Comparison of ENCODE assay signal across 28 cellular contexts in genomic region chr6:118012944-118013343, GRCh38.
A peak's percentile ranks its signal among the peaks of the same experiment; 100 is the strongest.
DNase-seq lines count a peak whose midpoint lies in the region; ATAC-seq and TF ChIP-seq lines count a peak whose summit lies in the region.
"Had no signal": no experiment of that assay in that cellular context is flagged by ENCODE, and none has a peak within 500 bp of the region (broad histone marks: within the 10 kb centered on the region; RNA-seq: fewer than 3 reads in every experiment).

No MANE protein-coding gene starts in this region.

- peaks cover 49% of the 10 kb centered on the region for H3K36me3 Mint-ChIP-seq in neural progenitor cell
- no peaks in the 10 kb centered on the region for H3K36me3 Mint-ChIP-seq in activated naive CD4-positive, alpha-beta T cell treated with anti-CD3 and anti-CD28 coated beads, Interleukin-2, amount 50 U/mL, for 72 hours
- H3K36me3 Mint-ChIP-seq: natural killer cell; stimulated activated naive B cell treated with anti-CD40 and anti-IgM and Interleukin-4, amounts not matched to agents 10 μg/mL and 1 μg/mL and 100 μg/mL, for 72 hours had no signal

- peak in 2 of 4 donors; percentile 17 to 33 for TF ChIP-seq EP300 in sigmoid colon (IDR thresholded peaks at IDR 0.05)

- H3K4me2 ChIP-seq in neural progenitor cell: no peak overlapping the region
- H3K4me2 ChIP-seq: SK-N-SH had no signal

- H3K9ac ChIP-seq in neural progenitor cell: no peak overlapping the region
- H3K9ac ChIP-seq: SK-N-SH had no signal

- H3K4me1 Mint-ChIP-seq in neural progenitor cell: peaks cover 3% of the 10 kb centered on the region
- H3K4me1 Mint-ChIP-seq: H9; natural killer cell; stimulated activated naive B cell treated with anti-CD40 and anti-IgM and Interleukin-4, amounts not matched to agents 10 μg/mL and 1 μg/mL and 100 μg/mL, for 72 hours had no signal

- peaks cover 38% of the 10 kb centered on the region for H3K9me3 Mint-ChIP-seq in neural progenitor cell
- peaks cover 4 to 7% of the 10 kb centered on the region in 2 donors for H3K9me3 Mint-ChIP-seq in activated naive CD4-positive, alpha-beta T cell treated with anti-CD3 and anti-CD28 coated beads, Interleukin-2, amount 50 U/mL, for 72 hours
- H3K9me3 Mint-ChIP-seq: effector memory CD8-positive, alpha-beta T cell; natural killer cell had no signal

- no peaks in the 10 kb centered on the region for H3K27me3 Mint-ChIP-seq in neural progenitor cell (ENCODE audit: insufficient read depth, low read depth)
- H3K27me3 Mint-ChIP-seq: stimulated activated naive B cell treated with anti-CD40 and anti-IgM and Interleukin-4, amounts not matched to agents 10 μg/mL and 1 μg/mL and 100 μg/mL, for 72 hours had no signal

- WGBS in mesodermal cell (ENCODE audit: insufficient coverage in 2 of 2), 2 experiments: 76 to 91% methylated on average over 4 to 5 of the region's 5 CpGs
- 39 to 64% methylated on average over 5 of the region's 5 CpGs for WGBS in sigmoid colon, 2 donors

- no peaks in the 10 kb centered on the region for H3F3A ChIP-seq in neural progenitor cell (ENCODE audit: low read depth)

- no peak overlapping the region for H3K4me3 ChIP-seq in mesodermal cell (ENCODE audit: extremely low read depth, insufficient read depth, low read length, poor library complexity, severe bottlenecking)
- H3K4me3 ChIP-seq in sigmoid colon: no peak overlapping the region
- no peak overlapping the region for H3K4me3 ChIP-seq in neural progenitor cell
- H3K4me3 ChIP-seq: colonic mucosa, left lung, ovary, thoracic aorta had no signal

- H3K27ac ChIP-seq in mesodermal cell (ENCODE audit: low read depth, low read length, severe bottlenecking) (peak overlapping the region; percentile 37), sigmoid colon (no peak overlapping the region), neural progenitor cell (no peak overlapping the region)
- H3K27ac ChIP-seq: C4-2B, colonic mucosa, left lung, ovary, thoracic aorta, VCaP had no signal

- no peak overlapping the region for H3K27ac Mint-ChIP-seq in neural progenitor cell
- no peak overlapping the region for H3K27ac Mint-ChIP-seq in activated naive CD4-positive, alpha-beta T cell treated with anti-CD3 and anti-CD28 coated beads, Interleukin-2, amount 50 U/mL, for 72 hours
- H3K27ac Mint-ChIP-seq: effector memory CD8-positive, alpha-beta T cell; H9; natural killer cell; stimulated activated naive B cell treated with anti-CD40 and anti-IgM and Interleukin-4, amounts not matched to agents 10 μg/mL and 1 μg/mL and 100 μg/mL, for 72 hours; T-helper 2 cell treated with Interferon-gamma antibody and Interleukin-4, amounts not matched to agents 5 μg/mL and 100 μg/mL, for 36 hours had no signal

- H3K9me3 ChIP-seq in mesodermal cell (ENCODE audit: control insufficient read depth, low read length) (no peaks in the 10 kb centered on the region), sigmoid colon (no peaks in the 10 kb centered on the region), neural progenitor cell (ENCODE audit: low read depth) (no peaks in the 10 kb centered on the region)
- H3K9me3 ChIP-seq: colonic mucosa, left lung, ovary, SK-N-SH, thoracic aorta had no signal

- DNase-seq in SW480 (ENCODE audit: low spot score): peak; percentile 49
- peak; percentile 2 for DNase-seq in cerebellar cortex (ENCODE audit: low spot score)
- DNase-seq in sigmoid colon: peak; percentile 67
- no peak for DNase-seq in neural progenitor cell (ENCODE audit: low spot score)
- no peak for DNase-seq in T-helper 9 cell
- no peak for DNase-seq in NCI-H1694 (lab: John Stamatoyannopoulos, UW)
- DNase-seq in activated naive CD4-positive, alpha-beta T cell treated with anti-CD3 and anti-CD28 coated beads, Interleukin-2, amount 50 U/mL, for 72 hours (ENCODE audit: low spot score in 2 of 2): no peak
- DNase-seq: activated CD4-positive, alpha-beta T cell treated with anti-CD3 and anti-CD28 coated beads for 4 hours; activated effector memory CD4-positive, alpha-beta T cell treated with anti-CD3 and anti-CD28 coated beads, Interleukin-2, amount 50 U/mL, for 16 hours; colonic mucosa; DND-41; effector memory CD8-positive, alpha-beta T cell; H9; KBM-7; left lung; MM.1S; natural killer cell; NCI-H446; NCI-H82; ovary; SK-N-SH; stimulated activated CD4-positive, alpha-beta T cell treated with anti-CD3 and anti-CD28 coated beads, Interleukin-15, amount 100 ng/mL, for 24 hours; stimulated activated naive B cell treated with anti-CD40 and anti-IgM and Interleukin-4, amounts not matched to agents 10 μg/mL and 1 μg/mL and 100 μg/mL, for 72 hours had no signal

- H3K4me1 ChIP-seq in mesodermal cell (ENCODE audit: control insufficient read depth, insufficient read depth, low read length, poor library complexity, severe bottlenecking) (no peaks in the 10 kb centered on the region), sigmoid colon (no peaks in the 10 kb centered on the region), neural progenitor cell (no peaks in the 10 kb centered on the region)
- H3K4me1 ChIP-seq: colonic mucosa, left lung had no signal

- no peak overlapping the region for H3K4me3 Mint-ChIP-seq in neural progenitor cell
- H3K4me3 Mint-ChIP-seq: effector memory CD8-positive, alpha-beta T cell; H9; natural killer cell; stimulated activated naive B cell treated with anti-CD40 and anti-IgM and Interleukin-4, amounts not matched to agents 10 μg/mL and 1 μg/mL and 100 μg/mL, for 72 hours; T-helper 2 cell treated with Interferon-gamma antibody and Interleukin-4, amounts not matched to agents 5 μg/mL and 100 μg/mL, for 36 hours had no signal

- no peak for TF ChIP-seq CTCF in sigmoid colon (IDR thresholded peaks at IDR 0.05)
- no peak for TF ChIP-seq CTCF in neural progenitor cell (IDR thresholded peaks at IDR 0.05)

- no peaks in the 10 kb centered on the region for H3K36me3 ChIP-seq in mesodermal cell (ENCODE audit: control insufficient read depth, insufficient read depth, low read length)
- no peaks in the 10 kb centered on the region for H3K36me3 ChIP-seq in sigmoid colon
- no peaks in the 10 kb centered on the region for H3K36me3 ChIP-seq in neural progenitor cell
- H3K36me3 ChIP-seq: colonic mucosa, left lung, ovary, thoracic aorta had no signal

- TF ChIP-seq POLR2A in sigmoid colon (IDR thresholded peaks at IDR 0.05): no peak

- no peak for ATAC-seq in activated naive CD4-positive, alpha-beta T cell treated with anti-CD3 and anti-CD28 coated beads, Interleukin-2, amount 50 U/mL, for 72 hours
- ATAC-seq: effector memory CD8-positive, alpha-beta T cell; left lung; natural killer cell; stimulated activated naive B cell treated with anti-CD40 and anti-IgM and Interleukin-4, amounts not matched to agents 10 μg/mL and 1 μg/mL and 100 μg/mL, for 72 hours had no signal

- H3K79me2 ChIP-seq in neural progenitor cell (ENCODE audit: low read depth): no peaks in the 10 kb centered on the region

- H2AFZ ChIP-seq in neural progenitor cell (replicated peaks): no peak overlapping the region

- H3K27me3 ChIP-seq in sigmoid colon (no peaks in the 10 kb centered on the region), neural progenitor cell (no peaks in the 10 kb centered on the region)
- H3K27me3 ChIP-seq: colonic mucosa, left lung, ovary had no signal

- no peaks in the 10 kb centered on the region for H4K20me1 ChIP-seq in neural progenitor cell (ENCODE audit: low read depth)

- intact Hi-C loops in sigmoid colon (cut with DNase I): no loop called here

Comparison
In these comparisons a context has a peak if more than half of its experiments do, and no peak if none do; other contexts are left out.
1. DNase-seq: peak in SW480 (single experiment), cerebellar cortex (single experiment) and sigmoid colon (single experiment); none in neural progenitor cell (single experiment), T-helper 9 cell (single experiment), NCI-H1694 (single experiment) and activated naive CD4-positive, alpha-beta T cell treated with anti-CD3 and anti-CD28 coated beads, Interleukin-2, amount 50 U/mL, for 72 hours (0 of 2).